1 cellular context compared by ENCODE assay signal in genomic region chr13:44577236-44578063, GRCh38.
TF ChIP-seq lines count a peak whose summit lies in the region.

No MANE protein-coding gene starts in this region.

TF ChIP-seq in HepG2, 621 proteins besides CTCF, POLR2A, EP300 and RAD21 (continued from another document and continues in another):
- TF ChIP-seq, protein P1, sequence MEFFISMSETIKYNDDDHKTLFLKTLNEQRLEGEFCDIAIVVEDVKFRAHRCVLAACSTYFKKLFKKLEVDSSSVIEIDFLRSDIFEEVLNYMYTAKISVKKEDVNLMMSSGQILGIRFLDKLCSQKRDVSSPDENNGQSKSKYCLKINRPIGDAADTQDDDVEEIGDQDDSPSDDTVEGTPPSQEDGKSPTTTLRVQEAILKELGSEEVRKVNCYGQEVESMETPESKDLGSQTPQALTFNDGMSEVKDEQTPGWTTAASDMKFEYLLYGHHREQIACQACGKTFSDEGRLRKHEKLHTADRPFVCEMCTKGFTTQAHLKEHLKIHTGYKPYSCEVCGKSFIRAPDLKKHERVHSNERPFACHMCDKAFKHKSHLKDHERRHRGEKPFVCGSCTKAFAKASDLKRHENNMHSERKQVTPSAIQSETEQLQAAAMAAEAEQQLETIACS (CRISPR knock-in tag; IDR thresholded peaks at IDR 0.05), result peak; percentile 93
- peak; percentile 82 for TF ChIP-seq CHD2 (IDR thresholded peaks at IDR 0.05; ENCODE audit: low read depth, low read length)
- TF ChIP-seq, protein P2, sequence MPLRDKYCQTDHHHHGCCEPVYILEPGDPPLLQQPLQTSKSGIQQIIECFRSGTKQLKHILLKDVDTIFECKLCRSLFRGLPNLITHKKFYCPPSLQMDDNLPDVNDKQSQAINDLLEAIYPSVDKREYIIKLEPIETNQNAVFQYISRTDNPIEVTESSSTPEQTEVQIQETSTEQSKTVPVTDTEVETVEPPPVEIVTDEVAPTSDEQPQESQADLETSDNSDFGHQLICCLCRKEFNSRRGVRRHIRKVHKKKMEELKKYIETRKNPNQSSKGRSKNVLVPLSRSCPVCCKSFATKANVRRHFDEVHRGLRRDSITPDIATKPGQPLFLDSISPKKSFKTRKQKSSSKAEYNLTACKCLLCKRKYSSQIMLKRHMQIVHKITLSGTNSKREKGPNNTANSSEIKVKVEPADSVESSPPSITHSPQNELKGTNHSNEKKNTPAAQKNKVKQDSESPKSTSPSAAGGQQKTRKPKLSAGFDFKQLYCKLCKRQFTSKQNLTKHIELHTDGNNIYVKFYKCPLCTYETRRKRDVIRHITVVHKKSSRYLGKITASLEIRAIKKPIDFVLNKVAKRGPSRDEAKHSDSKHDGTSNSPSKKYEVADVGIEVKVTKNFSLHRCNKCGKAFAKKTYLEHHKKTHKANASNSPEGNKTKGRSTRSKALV (CRISPR knock-in tag; IDR thresholded peaks at IDR 0.05), result 0 out of 2 replicates have a peak, but pooled peaks have one; percentile 52
- TF ChIP-seq FOXK1 (CRISPR knock-in tag; IDR thresholded peaks at IDR 0.05; ENCODE audit: borderline replicate concordance, low read depth), result no peak
- TF ChIP-seq ZFP36L2 (CRISPR knock-in tag; IDR thresholded peaks at IDR 0.05), result no peak
- TF ChIP-seq ZNF230 (CRISPR knock-in tag; IDR thresholded peaks at IDR 0.05), result no peak; the same call in 1 of the 2 replicates
- TF ChIP-seq SNAPC2 (CRISPR knock-in tag; IDR thresholded peaks at IDR 0.05), result 0 out of 2 replicates have a peak, but pooled peaks have one; percentile 15
- peak; percentile 67 for TF ChIP-seq KMT2B (CRISPR knock-in tag; IDR thresholded peaks at IDR 0.05)
- TF ChIP-seq NCOA2 (CRISPR knock-in tag; IDR thresholded peaks at IDR 0.05), result no peak
- peak; percentile 59 for TF ChIP-seq PHF8 (CRISPR knock-in tag; IDR thresholded peaks at IDR 0.05)
- TF ChIP-seq ATF7-NPFF (CRISPR knock-in tag; IDR thresholded peaks at IDR 0.05; ENCODE audit: low read depth), result 0 out of 2 replicates have a peak, but pooled peaks have one; percentile 8
- TF ChIP-seq ZNF841 (CRISPR knock-in tag; IDR thresholded peaks at IDR 0.05; ENCODE audit: borderline replicate concordance), result no peak
- TF ChIP-seq, protein P3, sequence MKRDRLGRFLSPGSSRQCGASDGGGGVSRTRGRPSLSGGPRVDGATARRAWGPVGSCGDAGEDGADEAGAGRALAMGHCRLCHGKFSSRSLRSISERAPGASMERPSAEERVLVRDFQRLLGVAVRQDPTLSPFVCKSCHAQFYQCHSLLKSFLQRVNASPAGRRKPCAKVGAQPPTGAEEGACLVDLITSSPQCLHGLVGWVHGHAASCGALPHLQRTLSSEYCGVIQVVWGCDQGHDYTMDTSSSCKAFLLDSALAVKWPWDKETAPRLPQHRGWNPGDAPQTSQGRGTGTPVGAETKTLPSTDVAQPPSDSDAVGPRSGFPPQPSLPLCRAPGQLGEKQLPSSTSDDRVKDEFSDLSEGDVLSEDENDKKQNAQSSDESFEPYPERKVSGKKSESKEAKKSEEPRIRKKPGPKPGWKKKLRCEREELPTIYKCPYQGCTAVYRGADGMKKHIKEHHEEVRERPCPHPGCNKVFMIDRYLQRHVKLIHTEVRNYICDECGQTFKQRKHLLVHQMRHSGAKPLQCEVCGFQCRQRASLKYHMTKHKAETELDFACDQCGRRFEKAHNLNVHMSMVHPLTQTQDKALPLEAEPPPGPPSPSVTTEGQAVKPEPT (CRISPR knock-in tag; IDR thresholded peaks at IDR 0.05; ENCODE audit: low read depth), result no peak
- TF ChIP-seq PREB (CRISPR knock-in tag; IDR thresholded peaks at IDR 0.05), result no peak
- no peak for TF ChIP-seq HIVEP1 (CRISPR knock-in tag; IDR thresholded peaks at IDR 0.05)
- TF ChIP-seq, protein P4, sequence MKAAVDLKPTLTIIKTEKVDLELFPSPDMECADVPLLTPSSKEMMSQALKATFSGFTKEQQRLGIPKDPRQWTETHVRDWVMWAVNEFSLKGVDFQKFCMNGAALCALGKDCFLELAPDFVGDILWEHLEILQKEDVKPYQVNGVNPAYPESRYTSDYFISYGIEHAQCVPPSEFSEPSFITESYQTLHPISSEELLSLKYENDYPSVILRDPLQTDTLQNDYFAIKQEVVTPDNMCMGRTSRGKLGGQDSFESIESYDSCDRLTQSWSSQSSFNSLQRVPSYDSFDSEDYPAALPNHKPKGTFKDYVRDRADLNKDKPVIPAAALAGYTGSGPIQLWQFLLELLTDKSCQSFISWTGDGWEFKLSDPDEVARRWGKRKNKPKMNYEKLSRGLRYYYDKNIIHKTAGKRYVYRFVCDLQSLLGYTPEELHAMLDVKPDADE (CRISPR knock-in tag; IDR thresholded peaks at IDR 0.05), result no peak
- peak; percentile 37; the same call in 1 of the 2 replicates for TF ChIP-seq RFX5 (IDR thresholded peaks at IDR 0.05; ENCODE audit: low read depth, low read length)
- no peak for TF ChIP-seq ZFP36 (IDR thresholded peaks at IDR 0.05; ENCODE audit: borderline replicate concordance, low read depth, low read length, partially characterized antibody)
- TF ChIP-seq ZNF326 (CRISPR knock-in tag; IDR thresholded peaks at IDR 0.05; ENCODE audit: borderline replicate concordance), result no peak
- no peak for TF ChIP-seq ZNF792 (CRISPR knock-in tag; IDR thresholded peaks at IDR 0.05)
- no peak for TF ChIP-seq ZNF7 (CRISPR knock-in tag; IDR thresholded peaks at IDR 0.05)
- TF ChIP-seq ETV6 (CRISPR knock-in tag; conservative IDR thresholded peaks at IDR 0.05), result no peak
- no peak for TF ChIP-seq TSC22D2 (CRISPR knock-in tag; IDR thresholded peaks at IDR 0.05; ENCODE audit: borderline replicate concordance)
- no peak for TF ChIP-seq KDM4B (CRISPR knock-in tag; IDR thresholded peaks at IDR 0.05)
- peak; percentile 66 for TF ChIP-seq ZFY (CRISPR knock-in tag; IDR thresholded peaks at IDR 0.05)
- TF ChIP-seq ZNF574 (CRISPR knock-in tag; IDR thresholded peaks at IDR 0.05), result peak; percentile 60; the same call in 1 of the 2 replicates
- TF ChIP-seq GABPB1 (CRISPR knock-in tag; IDR thresholded peaks at IDR 0.05), result peak; percentile 63; the same call in 1 of the 2 replicates
- TF ChIP-seq ZNF136 (CRISPR knock-in tag; IDR thresholded peaks at IDR 0.05; ENCODE audit: low read depth), result 0 out of 2 replicates have a peak, but pooled peaks have one; percentile 44
- TF ChIP-seq TBL1XR1 (IDR thresholded peaks at IDR 0.05; ENCODE audit: borderline replicate concordance, low read length, partially characterized antibody), result peak; percentile 20
- TF ChIP-seq HNF1B (CRISPR knock-in tag; IDR thresholded peaks at IDR 0.05), result peak; percentile 42; the same call in 1 of the 2 replicates
- TF ChIP-seq NFKB2 (CRISPR knock-in tag; IDR thresholded peaks at IDR 0.05; ENCODE audit: borderline replicate concordance), result no peak; the same call in 1 of the 2 replicates
- TF ChIP-seq BRD4 (CRISPR knock-in tag; IDR thresholded peaks at IDR 0.05), result no peak
- 0 out of 2 replicates have a peak, but pooled peaks have one; percentile 28 for TF ChIP-seq HOXA9 (CRISPR knock-in tag; IDR thresholded peaks at IDR 0.05; ENCODE audit: borderline replicate concordance)
- peak; percentile 59; the same call in 1 of the 2 replicates for TF ChIP-seq ZNF891 (CRISPR knock-in tag; IDR thresholded peaks at IDR 0.05)
- peak; percentile 80 for TF ChIP-seq ZNF281 (CRISPR knock-in tag; IDR thresholded peaks at IDR 0.05; ENCODE audit: borderline replicate concordance)
- TF ChIP-seq, protein P5, sequence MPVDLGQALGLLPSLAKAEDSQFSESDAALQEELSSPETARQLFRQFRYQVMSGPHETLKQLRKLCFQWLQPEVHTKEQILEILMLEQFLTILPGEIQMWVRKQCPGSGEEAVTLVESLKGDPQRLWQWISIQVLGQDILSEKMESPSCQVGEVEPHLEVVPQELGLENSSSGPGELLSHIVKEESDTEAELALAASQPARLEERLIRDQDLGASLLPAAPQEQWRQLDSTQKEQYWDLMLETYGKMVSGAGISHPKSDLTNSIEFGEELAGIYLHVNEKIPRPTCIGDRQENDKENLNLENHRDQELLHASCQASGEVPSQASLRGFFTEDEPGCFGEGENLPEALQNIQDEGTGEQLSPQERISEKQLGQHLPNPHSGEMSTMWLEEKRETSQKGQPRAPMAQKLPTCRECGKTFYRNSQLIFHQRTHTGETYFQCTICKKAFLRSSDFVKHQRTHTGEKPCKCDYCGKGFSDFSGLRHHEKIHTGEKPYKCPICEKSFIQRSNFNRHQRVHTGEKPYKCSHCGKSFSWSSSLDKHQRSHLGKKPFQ (CRISPR knock-in tag; IDR thresholded peaks at IDR 0.05; ENCODE audit: insufficient replicate concordance), result peak; percentile 47
- TF ChIP-seq ZNF160 (CRISPR knock-in tag; IDR thresholded peaks at IDR 0.05), result peak; percentile 47; the same call in 1 of the 2 replicates
- TF ChIP-seq ZNF883 (CRISPR knock-in tag; IDR thresholded peaks at IDR 0.05; ENCODE audit: not compliant biosample characterization), result peak; percentile 43
- TF ChIP-seq KLF6 (CRISPR knock-in tag; IDR thresholded peaks at IDR 0.05), result peak; percentile 3; the same call in 1 of the 2 replicates
- TF ChIP-seq ZFP37 (CRISPR knock-in tag; IDR thresholded peaks at IDR 0.05; ENCODE audit: borderline replicate concordance), result no peak; the same call in 1 of the 2 replicates
- TF ChIP-seq ZNF256 (CRISPR knock-in tag; conservative IDR thresholded peaks at IDR 0.05), result no peak
- TF ChIP-seq MAFG (CRISPR knock-in tag; IDR thresholded peaks at IDR 0.05), result peak; percentile 6; the same call in 1 of the 2 replicates
- TF ChIP-seq ZFP82 (CRISPR knock-in tag; IDR thresholded peaks at IDR 0.05; ENCODE audit: borderline replicate concordance), result 0 out of 2 replicates have a peak, but pooled peaks have one; percentile 10
- TF ChIP-seq TFDP2 (CRISPR knock-in tag; IDR thresholded peaks at IDR 0.05), result peak; percentile 13; the same call in 1 of the 2 replicates
- TF ChIP-seq ZNF12 (CRISPR knock-in tag; IDR thresholded peaks at IDR 0.05), result 0 out of 2 replicates have a peak, but pooled peaks have one; percentile 38
- peak; percentile 64; the same call in 1 of the 2 replicates for TF ChIP-seq MTA1 (CRISPR knock-in tag; IDR thresholded peaks at IDR 0.05; ENCODE audit: borderline replicate concordance)
- no peak for TF ChIP-seq RARG (CRISPR knock-in tag; IDR thresholded peaks at IDR 0.05; ENCODE audit: low read depth)
- TF ChIP-seq REPIN1 (CRISPR knock-in tag; IDR thresholded peaks at IDR 0.05; ENCODE audit: borderline replicate concordance, low read depth), result peak; percentile 40; the same call in 1 of the 2 replicates
